7 cellular contexts compared by ENCODE assay signal in genomic region chrX:124699876-124700275, GRCh38.
"Had no signal": no experiment of that assay in that cellular context is flagged by ENCODE, and none has a peak within 500 bp of the region (broad histone marks: within the 10 kb centered on the region; RNA-seq: fewer than 3 reads in every experiment).

No MANE protein-coding gene starts in this region.

- H3K4me3 ChIP-seq: GM23338 had no signal

- H2AFZ ChIP-seq: GM23338 had no signal

- ATAC-seq: GM23338 had no signal

- H3K4me2 ChIP-seq: GM23338 had no signal

- H3K27ac ChIP-seq: HL-60 had no signal

- FAIRE-seq: H1, H54 had no signal

- DNase-seq: H9, HCEC 1CT, KG1 had no signal
